In the genomic region with DNA sequence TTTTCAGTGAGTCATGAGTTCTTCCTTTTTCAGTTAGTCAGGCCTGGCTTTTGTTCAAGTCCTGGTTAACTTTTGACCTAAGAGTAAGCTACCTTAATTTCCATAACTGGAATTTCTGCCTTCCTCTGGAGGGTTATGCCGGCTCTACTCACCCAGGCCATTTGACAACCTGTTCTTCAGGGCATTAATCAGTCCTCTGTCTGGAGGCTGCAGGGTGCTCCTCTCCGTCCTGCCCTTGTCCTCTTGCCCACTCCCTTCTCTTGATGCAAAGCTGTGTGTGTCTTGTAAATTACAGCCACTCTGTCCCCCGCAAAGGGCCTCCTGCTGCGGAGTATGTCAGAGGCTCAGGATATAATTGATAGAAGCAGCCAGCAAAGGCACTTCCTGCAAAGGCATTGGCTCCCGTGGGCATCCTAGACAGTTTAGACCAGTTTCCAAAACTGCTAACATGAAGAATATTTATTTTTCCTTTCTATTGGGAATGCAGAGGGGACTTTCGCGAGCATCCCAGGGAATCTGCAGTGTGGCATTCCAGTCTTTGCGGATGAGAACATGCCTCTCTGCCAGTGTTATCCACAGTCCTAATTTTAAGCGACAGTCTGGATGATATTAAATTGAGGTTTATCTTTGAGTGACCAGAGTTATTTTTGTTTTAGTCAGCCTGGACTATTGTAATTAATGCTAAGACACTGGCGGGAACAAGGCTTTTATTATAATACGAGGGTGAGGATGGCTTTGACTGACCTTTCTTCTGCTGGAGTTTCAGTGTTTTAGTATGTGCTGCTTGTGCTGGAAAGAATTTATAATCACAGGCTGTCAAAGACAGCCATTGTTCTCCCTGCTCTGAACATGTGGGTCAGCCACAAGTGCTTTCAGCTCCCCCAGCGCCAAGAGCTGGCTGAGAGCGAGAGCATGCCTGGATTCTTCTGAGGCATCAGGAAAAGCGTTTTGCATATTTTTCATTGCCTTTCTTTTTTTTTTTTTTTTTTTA, we compare ENCODE assay signal across 8 cellular contexts.
DNase-seq lines count a peak whose midpoint lies in the region; ATAC-seq lines count a peak whose summit lies in the region.

No MANE protein-coding gene starts in this region.

- H3K9me3 ChIP-seq in duodenal mucosa (ENCODE audit: control insufficient read depth in 1 of 2, low read length in 2 of 2): no peaks in the 10 kb centered on the region

- DNase-seq in NCI-H82 (lab: John Stamatoyannopoulos, UW): peak; percentile 3
- no peak for DNase-seq in NCI-H82 treated with DMSO at 0.1 percent for 48 hours (lab: John Stamatoyannopoulos, UW; ENCODE audit: unreplicated experiment)
- DNase-seq in medulla oblongata (ENCODE audit: extremely low spot score): peak; percentile 95
- peak; percentile 58 for DNase-seq in ureter (ENCODE audit: low spot score)
- DNase-seq in activated CD4-positive, alpha-beta T cell treated with anti-CD3 and anti-CD28 coated beads, Interleukin-2, amount 50 U/mL, for 4 hours: no peak
- DNase-seq in activated CD4-positive, alpha-beta T cell treated with anti-CD3 and anti-CD28 coated beads for 4 hours: no peak

- H3K27ac ChIP-seq in duodenal mucosa (ENCODE audit: low read depth, low read length): no peak overlapping the region

- no peak overlapping the region for H3K9ac ChIP-seq in duodenal mucosa (ENCODE audit: low read depth in 1 of 2, low read length in 2 of 2)

- ATAC-seq in HG02678 (IDR thresholded peaks at IDR 0.05; ENCODE audit: unreplicated experiment): no peak

- peak overlapping the region; percentile 6 to 22 for H3K4me3 ChIP-seq in duodenal mucosa (ENCODE audit: low read depth in 1 of 2, low read length in 2 of 2)

- H3K4me1 ChIP-seq in duodenal mucosa (ENCODE audit: control insufficient read depth in 1 of 2, insufficient read depth in 2 of 2, low read length in 2 of 2): peaks cover 8 to 10% of the 10 kb centered on the region in 2 donors

- H3K27me3 ChIP-seq in duodenal mucosa (ENCODE audit: control insufficient read depth in 1 of 2, insufficient read depth in 2 of 2, low read length in 2 of 2): no peaks in the 10 kb centered on the region

- H3K36me3 ChIP-seq in duodenal mucosa (ENCODE audit: control insufficient read depth in 1 of 2, insufficient read depth in 2 of 2, low read length in 2 of 2): no peaks in the 10 kb centered on the region

Comparison
In these comparisons a context has a peak if more than half of its experiments do, and no peak if none do; other contexts are left out.
1. DNase-seq: peak in NCI-H82 (single experiment), medulla oblongata (single experiment) and ureter (single experiment); none in NCI-H82 treated with DMSO at 0.1 percent for 48 hours (single experiment), activated CD4-positive, alpha-beta T cell treated with anti-CD3 and anti-CD28 coated beads, Interleukin-2, amount 50 U/mL, for 4 hours (0 of 2) and activated CD4-positive, alpha-beta T cell treated with anti-CD3 and anti-CD28 coated beads for 4 hours (0 of 2).